Comparison of ENCODE assay signal across 1 cellular context in genomic region chr17:81900181-81900820, GRCh38.
TF ChIP-seq lines count a peak whose summit lies in the region.

No MANE protein-coding gene starts in this region.

TF ChIP-seq in HepG2, 621 proteins besides CTCF, POLR2A, EP300 and RAD21 (continued from another document and continues in another):
- TF ChIP-seq NR2F2 (IDR thresholded peaks at IDR 0.05; ENCODE audit: borderline replicate concordance, low read depth) (0 out of 2 replicates have a peak, but pooled peaks have one; percentile 17), HNRNPUL1 (IDR thresholded peaks at IDR 0.05; ENCODE audit: low read depth, low read length) (no peak), ZNF615 (CRISPR knock-in tag; IDR thresholded peaks at IDR 0.05; ENCODE audit: borderline replicate concordance) (no peak), SMC3 (IDR thresholded peaks at IDR 0.05; ENCODE audit: low read length) (no peak), ZMAT5 (CRISPR knock-in tag; IDR thresholded peaks at IDR 0.05; ENCODE audit: borderline replicate concordance, low read depth) (no peak), ZBTB33 (CRISPR knock-in tag; IDR thresholded peaks at IDR 0.05) (peak; percentile 79; the same call in 1 of the 2 replicates), PHF21A (CRISPR knock-in tag; IDR thresholded peaks at IDR 0.05) (no peak), SNAI1 (CRISPR knock-in tag; IDR thresholded peaks at IDR 0.05; ENCODE audit: borderline replicate concordance) (no peak), TARDBP (CRISPR knock-in tag; IDR thresholded peaks at IDR 0.05) (peak; percentile 38; the same call in 1 of the 2 replicates), ZNF564 (CRISPR knock-in tag; IDR thresholded peaks at IDR 0.05) (0 out of 2 replicates have a peak, but pooled peaks have one; percentile 13), PAWR (CRISPR knock-in tag; IDR thresholded peaks at IDR 0.05; ENCODE audit: borderline replicate concordance) (no peak), TMF1 (CRISPR knock-in tag; IDR thresholded peaks at IDR 0.05; ENCODE audit: low read depth) (no peak), ZNF776 (CRISPR knock-in tag; IDR thresholded peaks at IDR 0.05) (no peak), PAF1 (CRISPR knock-in tag; IDR thresholded peaks at IDR 0.05) (0 out of 2 replicates have a peak, but pooled peaks have one; percentile 27), POLR2AphosphoS5 (IDR thresholded peaks at IDR 0.05; ENCODE audit: low read depth, low read length) (peak; percentile 24; the same call in 1 of the 2 replicates), ZNF572 (CRISPR knock-in tag; IDR thresholded peaks at IDR 0.05) (no peak), NCOA1 (CRISPR knock-in tag; IDR thresholded peaks at IDR 0.05) (no peak), ZKSCAN5 (CRISPR knock-in tag; IDR thresholded peaks at IDR 0.05) (no peak), FOXA3 (CRISPR knock-in tag; IDR thresholded peaks at IDR 0.05) (no peak), ZNF850 (CRISPR knock-in tag; conservative IDR thresholded peaks at IDR 0.05) (no peak), CC2D1A (CRISPR knock-in tag; IDR thresholded peaks at IDR 0.05) (no peak), JARID2 (CRISPR knock-in tag; IDR thresholded peaks at IDR 0.05; ENCODE audit: insufficient replicate concordance) (no peak), XBP1 (CRISPR knock-in tag; IDR thresholded peaks at IDR 0.05) (no peak), ARNT2 (CRISPR knock-in tag; IDR thresholded peaks at IDR 0.05; ENCODE audit: low read depth) (0 out of 2 replicates have a peak, but pooled peaks have one; percentile 43), ATM (IDR thresholded peaks at IDR 0.05; ENCODE audit: borderline replicate concordance) (no peak), NR3C1 (CRISPR knock-in tag; IDR thresholded peaks at IDR 0.05) (no peak), ZNF343 (CRISPR knock-in tag; IDR thresholded peaks at IDR 0.05) (0 out of 2 replicates have a peak, but pooled peaks have one; percentile 12), MAF1 (CRISPR knock-in tag; IDR thresholded peaks at IDR 0.05; ENCODE audit: borderline replicate concordance) (no peak), ZBTB20 (CRISPR knock-in tag; IDR thresholded peaks at IDR 0.05; ENCODE audit: borderline replicate concordance, low read depth) (no peak), SIN3B (IDR thresholded peaks at IDR 0.05; ENCODE audit: low read length) (no peak), ZNF574 (CRISPR knock-in tag; IDR thresholded peaks at IDR 0.05) (0 out of 2 replicates have a peak, but pooled peaks have one; percentile 9), ZNF263 (CRISPR knock-in tag; IDR thresholded peaks at IDR 0.05) (no peak), KDM3A (CRISPR knock-in tag; IDR thresholded peaks at IDR 0.05; ENCODE audit: low read depth) (no peak), ZBTB49 (CRISPR knock-in tag; IDR thresholded peaks at IDR 0.05; ENCODE audit: borderline replicate concordance) (no peak), ZBTB44 (CRISPR knock-in tag; IDR thresholded peaks at IDR 0.05) (no peak), ZNF570 (CRISPR knock-in tag; IDR thresholded peaks at IDR 0.05; ENCODE audit: borderline replicate concordance) (no peak), ADNP (CRISPR knock-in tag; IDR thresholded peaks at IDR 0.05) (no peak), HMGA1 (CRISPR knock-in tag; conservative IDR thresholded peaks at IDR 0.05) (no peak), HIVEP1 (CRISPR knock-in tag; IDR thresholded peaks at IDR 0.05) (no peak), RBM22 (optimal IDR thresholded peaks at IDR 0.05; ENCODE audit: low read length) (peak; percentile 3), HOXD1 (CRISPR knock-in tag; IDR thresholded peaks at IDR 0.05) (no peak), ZNF337 (CRISPR knock-in tag; IDR thresholded peaks at IDR 0.05; ENCODE audit: borderline replicate concordance, low read depth) (no peak), ATF7-NPFF (CRISPR knock-in tag; IDR thresholded peaks at IDR 0.05; ENCODE audit: low read depth) (0 out of 2 replicates have a peak, but pooled peaks have one; percentile 22), ZNF773 (CRISPR knock-in tag; IDR thresholded peaks at IDR 0.05; ENCODE audit: borderline replicate concordance) (no peak), RBM39 (IDR thresholded peaks at IDR 0.05; ENCODE audit: low read depth, low read length, poor library complexity, severe bottlenecking) (no peak), KMT2A (CRISPR knock-in tag; IDR thresholded peaks at IDR 0.05) (no peak), ZNF784 (CRISPR knock-in tag; IDR thresholded peaks at IDR 0.05; ENCODE audit: borderline replicate concordance) (no peak)
- TF ChIP-seq, protein P1, sequence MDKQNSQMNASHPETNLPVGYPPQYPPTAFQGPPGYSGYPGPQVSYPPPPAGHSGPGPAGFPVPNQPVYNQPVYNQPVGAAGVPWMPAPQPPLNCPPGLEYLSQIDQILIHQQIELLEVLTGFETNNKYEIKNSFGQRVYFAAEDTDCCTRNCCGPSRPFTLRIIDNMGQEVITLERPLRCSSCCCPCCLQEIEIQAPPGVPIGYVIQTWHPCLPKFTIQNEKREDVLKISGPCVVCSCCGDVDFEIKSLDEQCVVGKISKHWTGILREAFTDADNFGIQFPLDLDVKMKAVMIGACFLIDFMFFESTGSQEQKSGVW (CRISPR knock-in tag; IDR thresholded peaks at IDR 0.05; ENCODE audit: borderline replicate concordance), result no peak
- TF ChIP-seq, protein P2, sequence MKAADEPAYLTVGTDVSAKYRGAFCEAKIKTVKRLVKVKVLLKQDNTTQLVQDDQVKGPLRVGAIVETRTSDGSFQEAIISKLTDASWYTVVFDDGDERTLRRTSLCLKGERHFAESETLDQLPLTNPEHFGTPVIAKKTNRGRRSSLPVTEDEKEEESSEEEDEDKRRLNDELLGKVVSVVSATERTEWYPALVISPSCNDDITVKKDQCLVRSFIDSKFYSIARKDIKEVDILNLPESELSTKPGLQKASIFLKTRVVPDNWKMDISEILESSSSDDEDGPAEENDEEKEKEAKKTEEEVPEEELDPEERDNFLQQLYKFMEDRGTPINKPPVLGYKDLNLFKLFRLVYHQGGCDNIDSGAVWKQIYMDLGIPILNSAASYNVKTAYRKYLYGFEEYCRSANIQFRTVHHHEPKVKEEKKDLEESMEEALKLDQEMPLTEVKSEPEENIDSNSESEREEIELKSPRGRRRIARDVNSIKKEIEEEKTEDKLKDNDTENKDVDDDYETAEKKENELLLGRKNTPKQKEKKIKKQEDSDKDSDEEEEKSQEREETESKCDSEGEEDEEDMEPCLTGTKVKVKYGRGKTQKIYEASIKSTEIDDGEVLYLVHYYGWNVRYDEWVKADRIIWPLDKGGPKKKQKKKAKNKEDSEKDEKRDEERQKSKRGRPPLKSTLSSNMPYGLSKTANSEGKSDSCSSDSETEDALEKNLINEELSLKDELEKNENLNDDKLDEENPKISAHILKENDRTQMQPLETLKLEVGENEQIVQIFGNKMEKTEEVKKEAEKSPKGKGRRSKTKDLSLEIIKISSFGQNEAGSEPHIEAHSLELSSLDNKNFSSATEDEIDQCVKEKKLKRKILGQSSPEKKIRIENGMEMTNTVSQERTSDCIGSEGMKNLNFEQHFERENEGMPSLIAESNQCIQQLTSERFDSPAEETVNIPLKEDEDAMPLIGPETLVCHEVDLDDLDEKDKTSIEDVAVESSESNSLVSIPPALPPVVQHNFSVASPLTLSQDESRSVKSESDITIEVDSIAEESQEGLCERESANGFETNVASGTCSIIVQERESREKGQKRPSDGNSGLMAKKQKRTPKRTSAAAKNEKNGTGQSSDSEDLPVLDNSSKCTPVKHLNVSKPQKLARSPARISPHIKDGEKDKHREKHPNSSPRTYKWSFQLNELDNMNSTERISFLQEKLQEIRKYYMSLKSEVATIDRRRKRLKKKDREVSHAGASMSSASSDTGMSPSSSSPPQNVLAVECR (CRISPR knock-in tag; IDR thresholded peaks at IDR 0.05; ENCODE audit: borderline replicate concordance), result no peak
